Comparison of ENCODE assay signal across 1 cellular context in the genomic region with DNA sequence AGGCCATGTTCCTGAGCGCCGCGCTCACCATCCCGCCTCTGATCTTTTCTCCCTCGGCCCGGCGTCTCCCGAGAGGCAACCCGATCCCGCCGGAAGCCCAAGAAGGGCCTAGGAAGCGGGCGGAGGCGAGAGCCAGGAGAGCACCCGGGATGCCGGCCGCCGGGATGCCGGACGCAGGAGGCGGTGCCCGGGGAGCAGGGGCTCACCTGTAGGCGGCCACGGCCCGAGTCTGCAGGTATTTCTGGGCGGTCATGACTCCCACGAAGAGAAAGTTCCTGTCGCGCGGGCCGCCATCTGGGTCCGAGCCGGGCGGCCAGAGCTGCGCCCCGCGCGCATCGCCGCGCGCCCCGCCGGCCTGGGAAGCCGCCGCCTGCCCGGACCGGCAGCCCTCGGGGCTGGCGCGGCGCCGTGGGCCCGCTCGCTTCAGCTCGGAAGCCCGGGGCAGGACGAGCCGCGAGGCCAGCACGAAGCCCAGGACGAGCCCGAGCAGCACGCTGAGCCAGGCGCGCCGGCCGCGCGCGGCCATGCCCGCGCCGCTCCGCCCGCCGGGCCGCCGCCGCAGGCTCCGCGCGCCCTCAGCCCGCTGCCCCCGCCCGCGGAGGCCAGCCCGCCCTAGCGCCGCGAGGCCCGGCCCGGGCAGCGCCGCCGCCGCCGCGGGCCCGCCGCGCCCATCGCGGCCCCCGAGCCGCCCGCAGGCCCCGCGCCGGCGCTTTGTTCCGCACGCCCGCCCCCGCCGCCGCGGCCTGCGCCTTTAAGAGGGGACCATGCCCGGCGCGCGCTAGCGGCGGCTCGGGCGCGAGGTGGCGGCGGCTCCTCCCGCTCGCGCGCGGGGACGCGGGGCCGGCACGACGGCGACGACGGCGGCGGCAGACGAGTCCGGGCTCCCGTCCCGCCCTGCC.
TF ChIP-seq lines count a peak whose summit lies in the region.

No MANE protein-coding gene starts in this region.

TF ChIP-seq in GM23338, 12 proteins besides CTCF, POLR2A, EP300 and RAD21 (continued from another document):
- TF ChIP-seq ZNF462 (CRISPR knock-in tag; IDR thresholded peaks at IDR 0.05) (no peak), EZH2 (IDR thresholded peaks at IDR 0.05; ENCODE audit: low read depth, unreplicated experiment) (no peak), ZNF331 (CRISPR knock-in tag; IDR thresholded peaks at IDR 0.05; ENCODE audit: low read depth) (no peak), JUNB (IDR thresholded peaks at IDR 0.05; ENCODE audit: unreplicated experiment) (no peak), ZNF114 (CRISPR knock-in tag; IDR thresholded peaks at IDR 0.05) (no peak), CREB1 (CRISPR knock-in tag; IDR thresholded peaks at IDR 0.05; ENCODE audit: low read depth) (no peak)
